Comparison of ENCODE assay signal across 21 cellular contexts in the genomic region with DNA sequence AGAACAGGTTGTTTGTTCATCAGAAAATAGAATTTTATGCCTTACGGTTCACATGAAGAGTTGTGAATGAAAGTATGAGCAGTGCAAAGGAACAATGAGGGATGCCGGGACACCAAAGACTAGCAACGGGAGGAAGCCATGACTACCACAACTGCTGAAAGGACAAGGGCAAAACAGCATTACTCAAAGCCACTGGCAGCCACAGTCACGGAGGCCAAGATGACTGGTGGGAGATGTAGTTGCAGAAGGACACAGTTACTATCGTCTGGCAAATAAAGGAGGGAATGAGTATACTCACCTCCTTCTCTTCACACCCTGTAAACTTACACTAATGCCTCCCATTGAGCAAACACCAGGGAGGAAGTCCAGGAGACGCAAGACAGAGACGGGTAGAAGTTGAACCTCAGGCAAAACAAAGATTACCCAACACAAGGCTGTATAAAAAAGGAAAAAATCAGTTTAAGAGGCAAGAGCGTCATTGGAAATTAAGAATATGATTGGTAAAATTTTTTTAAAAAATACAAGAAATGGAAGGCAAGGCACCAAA.
"Had no signal": no experiment of that assay in that cellular context is flagged by ENCODE, and none has a peak within 500 bp of the region (broad histone marks: within the 10 kb centered on the region; RNA-seq: fewer than 3 reads in every experiment).

No MANE protein-coding gene starts in this region.

- H3K27ac Mint-ChIP-seq: nephron; stimulated activated effector memory CD8-positive, alpha-beta T cell treated with anti-CD3 and anti-CD28 coated beads, Interleukin-12 subunit alpha, Interleukin-12 subunit beta, amount 100 ng/mL, for 72 hours; stimulated activated naive CD8-positive, alpha-beta T cell treated with anti-CD3 and anti-CD28 coated beads, Interleukin-15, Interleukin-2, amounts not matched to agents 100 ng/mL and 50 ng/mL, for 24 hours had no signal

- H3K4me2 ChIP-seq: hepatocyte had no signal

- H3K27ac ChIP-seq: hepatocyte, neutrophil, psoas muscle, right lobe of liver, tibial nerve had no signal

- H3K27me3 ChIP-seq: hepatocyte, neutrophil, right lobe of liver, tibial nerve had no signal

- FAIRE-seq: kidney had no signal

- H3K36me3 Mint-ChIP-seq: naive B cell; stimulated activated effector memory CD8-positive, alpha-beta T cell treated with anti-CD3 and anti-CD28 coated beads, Interleukin-12 subunit alpha, Interleukin-12 subunit beta, amount 100 ng/mL, for 72 hours had no signal

- H3K4me1 Mint-ChIP-seq: nephron; stimulated activated effector memory CD8-positive, alpha-beta T cell treated with anti-CD3 and anti-CD28 coated beads, Interleukin-12 subunit alpha, Interleukin-12 subunit beta, amount 100 ng/mL, for 72 hours had no signal

- DNase-seq: dermis blood vessel endothelial cell; erythroblast; foreskin melanocyte; head of caudate nucleus; kidney; left cardiac atrium; left ventricle myocardium superior; mesendoderm; naive B cell; psoas muscle; retina; right lobe of liver; stimulated activated CD4-positive, alpha-beta T cell treated with anti-CD3 and anti-CD28 coated beads, Interleukin-4, amount 100 ng/mL, for 1 hour; stimulated activated CD8-positive, alpha-beta memory T cell treated with anti-CD3 and anti-CD28 coated beads, Interleukin-4, amount 100 ng/mL, for 48 hours had no signal

- H3K9me3 ChIP-seq: neutrophil, psoas muscle, right lobe of liver, tibial nerve had no signal

- H3K79me2 ChIP-seq: hepatocyte had no signal

- H3K4me3 ChIP-seq: hepatocyte, lung, psoas muscle, right lobe of liver, tibial nerve had no signal

- H2AFZ ChIP-seq: hepatocyte had no signal

- H3K9me3 Mint-ChIP-seq: naive B cell; nephron; stimulated activated effector memory CD8-positive, alpha-beta T cell treated with anti-CD3 and anti-CD28 coated beads, Interleukin-12 subunit alpha, Interleukin-12 subunit beta, amount 100 ng/mL, for 72 hours; stimulated activated naive CD8-positive, alpha-beta T cell treated with anti-CD3 and anti-CD28 coated beads, Interleukin-15, Interleukin-2, amounts not matched to agents 100 ng/mL and 50 ng/mL, for 24 hours had no signal

- H3K4me3 Mint-ChIP-seq: nephron; stimulated activated effector memory CD8-positive, alpha-beta T cell treated with anti-CD3 and anti-CD28 coated beads, Interleukin-12 subunit alpha, Interleukin-12 subunit beta, amount 100 ng/mL, for 72 hours; stimulated activated naive CD8-positive, alpha-beta T cell treated with anti-CD3 and anti-CD28 coated beads, Interleukin-15, Interleukin-2, amounts not matched to agents 100 ng/mL and 50 ng/mL, for 24 hours had no signal

- H3K4me1 ChIP-seq: psoas muscle, right lobe of liver, tibial nerve had no signal

- H3K36me3 ChIP-seq: neutrophil, right lobe of liver, tibial nerve had no signal
